Comparison of ENCODE assay signal across 14 cellular contexts in the genomic region with DNA sequence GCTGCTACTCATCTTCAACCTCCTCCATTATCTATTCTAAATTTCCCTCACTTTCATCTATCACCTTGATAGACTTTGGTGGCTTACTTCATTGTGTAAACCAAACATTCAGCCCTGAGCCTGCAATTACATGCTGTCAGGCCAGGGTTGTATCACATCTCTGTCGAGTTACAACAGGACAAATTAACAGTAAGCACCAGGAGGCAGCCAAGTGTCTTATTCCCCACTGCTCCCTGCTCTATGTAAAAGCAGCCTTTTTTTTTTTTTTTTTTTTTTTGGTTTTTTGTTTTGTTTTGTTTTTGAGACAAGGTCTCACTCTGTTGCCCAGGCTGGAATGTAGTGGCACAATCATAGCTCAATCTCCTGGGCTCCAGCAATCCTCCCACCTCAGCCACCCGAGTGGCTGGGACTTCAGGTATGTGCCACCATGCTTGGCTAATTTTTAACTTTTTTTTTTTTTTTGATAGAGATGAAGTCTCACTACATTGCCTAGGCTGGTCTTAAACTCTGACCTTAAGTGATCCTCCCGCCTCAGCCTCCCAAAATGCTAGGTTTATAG. TPM values are rescaled to one million over a fixed set of nuclear protein-coding genes. Genes with fewer than 3 reads are reported as not detected.
"Had no signal": no experiment of that assay in that cellular context is flagged by ENCODE, and none has a peak within 500 bp of the region (broad histone marks: within the 10 kb centered on the region; RNA-seq: fewer than 3 reads in every experiment).

No MANE protein-coding gene starts in this region.

- DNase-seq: activated CD4-positive, alpha-beta T cell treated with anti-CD3 and anti-CD28 coated beads for 1 hour; activated CD4-positive, alpha-beta T cell treated with anti-CD3 and anti-CD28 coated beads, Interleukin-2, amount 50 U/mL, for 4 hours; activated naive CD4-positive, alpha-beta T cell treated with anti-CD3 and anti-CD28 coated beads, Interleukin-2, amount 50 U/mL, for 16 hours; activated T-cell treated with anti-CD3 and anti-CD28 coated beads for 4 hours; dermis blood vessel endothelial cell; mesenchymal stem cell; right cardiac atrium; small intestine; upper lobe of left lung had no signal

- H3K4me1 ChIP-seq: prostate gland, upper lobe of left lung had no signal

- H3K27ac ChIP-seq: prostate gland, upper lobe of left lung had no signal

- H3K4me3 ChIP-seq: prostate gland, upper lobe of left lung had no signal

- ATAC-seq: right cardiac atrium had no signal

- H3K27me3 ChIP-seq: upper lobe of left lung had no signal

- H3K9me3 ChIP-seq: prostate gland had no signal

- FAIRE-seq: astrocyte, keratinocyte, small intestine had no signal

- H3K36me3 ChIP-seq: prostate gland, upper lobe of left lung had no signal

RNA-seq across cellular contexts. Expression of a gene that starts 53.0 kb away (rescaled TPM):
- total RNA-seq: chondrocyte had no signal
- polyA plus RNA-seq: keratinocyte, neural cell had no signal
